Comparison of ENCODE assay signal across 25 cellular contexts in genomic region chr5:66585291-66585690, GRCh38.
"Had no signal": no experiment of that assay in that cellular context is flagged by ENCODE, and none has a peak within 500 bp of the region (broad histone marks: within the 10 kb centered on the region; RNA-seq: fewer than 3 reads in every experiment).

No MANE protein-coding gene starts in this region.

- ATAC-seq: activated CD8-positive, alpha-beta memory T cell treated with anti-CD3 and anti-CD28 coated beads, Interleukin-2, amount 10 ng/mL, durations not matched to agents 7 days and 5 days; activated CD8-positive, alpha-beta T cell treated with anti-CD3 and anti-CD28 coated beads, Interleukin-2, amount 10 ng/mL, durations not matched to agents 7 days and 5 days; activated naive CD8-positive, alpha-beta T cell treated with anti-CD3 and anti-CD28 coated beads, Interleukin-2, amount 50 U/mL, for 24 hours had no signal

- H3K4me3 ChIP-seq: ascending aorta had no signal

- DNase-seq: activated B cell treated with CpG ODN at 0.5 μM for 24 hours; activated CD4-positive, alpha-beta memory T cell treated with anti-CD3 and anti-CD28 coated beads, Interleukin-2, amount 10 ng/mL, durations not matched to agents 7 days and 5 days; activated CD4-positive, alpha-beta T cell treated with anti-CD3 and anti-CD28 coated beads for 4 hours; activated CD4-positive, alpha-beta T cell treated with anti-CD3 and anti-CD28 coated beads, Interleukin-2, amount 10 ng/mL, durations not matched to agents 7 days and 5 days; activated CD4-positive, alpha-beta T cell treated with anti-CD3 and anti-CD28 coated beads, Interleukin-2, amount 50 U/mL, for 48 hours; activated CD4-positive, CD25-positive, alpha-beta regulatory T cell treated with anti-CD3 and anti-CD28 coated beads, Interleukin-2, amount 50 U/mL, for 72 hours; activated CD8-positive, alpha-beta memory T cell treated with anti-CD3 and anti-CD28 coated beads for 24 hours; activated CD8-positive, alpha-beta memory T cell treated with anti-CD3 and anti-CD28 coated beads, Interleukin-2, amount 10 ng/mL, durations not matched to agents 7 days and 5 days; activated CD8-positive, alpha-beta memory T cell treated with anti-CD3 and anti-CD28 coated beads, Interleukin-2, amount 50 U/mL, for 48 hours; activated CD8-positive, alpha-beta T cell treated with anti-CD3 and anti-CD28 coated beads, Interleukin-2, amount 10 ng/mL, durations not matched to agents 7 days and 5 days; activated effector memory CD4-positive, alpha-beta T cell treated with Interleukin-2 at 50 U/mL for 16 hours; activated gamma-delta T cell; activated naive CD4-positive, alpha-beta T cell treated with anti-CD3 and anti-CD28 coated beads, Interleukin-2, amount 10 ng/mL, durations not matched to agents 7 days and 5 days; activated naive CD4-positive, alpha-beta T cell treated with Interleukin-2 at 50 U/mL for 16 hours; activated naive CD8-positive, alpha-beta T cell treated with anti-CD3 and anti-CD28 coated beads, Interleukin-2, amount 10 ng/mL, durations not matched to agents 7 days and 5 days; activated naive CD8-positive, alpha-beta T cell treated with anti-CD3 and anti-CD28 coated beads, Interleukin-2, amount 50 U/mL, for 24 hours; activated T-cell treated with anti-CD3 and anti-CD28 coated beads, Interleukin-2, amount 50 U/mL, for 24 hours; activated T-cell treated with anti-CD3 and anti-CD28 coated beads, Interleukin-2, amount 50 U/mL, for 48 hours; amygdala; anterior cingulate cortex; central memory CD4-positive, alpha-beta T cell; T-helper 1 cell; T-helper 2 cell; T-helper 9 cell had no signal
